35 cellular contexts compared by ENCODE assay signal in genomic region chr4:180253419-180253818, GRCh38.
"Had no signal": no experiment of that assay in that cellular context is flagged by ENCODE, and none has a peak within 500 bp of the region (broad histone marks: within the 10 kb centered on the region; RNA-seq: fewer than 3 reads in every experiment).

No MANE protein-coding gene starts in this region.

- DNase-seq: Kasumi-1, MG63, MM.1S, MV-4-11, NCI-H1048, NCI-H1092, NCI-H1092 treated with DMSO at 0.1 percent for 48 hours, NCI-H1105, NCI-H1105 treated with DMSO at 0.1 percent for 48 hours, NCI-H1417, NCI-H1417 treated with DMSO at 0.1 percent for 48 hours, NCI-H1436, NCI-H1436 treated with DMSO at 0.1 percent for 48 hours, NCI-H146, NCI-H1694, NCI-H1694 treated with DMSO at 0.1 percent for 48 hours, NCI-H187, NCI-H187 treated with DMSO at 0.1 percent for 48 hours, NCI-H1930, NCI-H2029, NCI-H2029 treated with DMSO at 0.1 percent for 48 hours, NCI-H2081, NCI-H2081 treated with DMSO at 0.1 percent for 48 hours, NCI-H2107, NCI-H2171, NCI-H2171 treated with DMSO at 0.1 percent for 48 hours, NCI-H2227 treated with DMSO at 0.1 percent for 48 hours, NCI-H226, NCI-H345, NCI-H446, NCI-H446 treated with DMSO at 0.1 percent for 48 hours, NCI-H510A, NCI-H510A treated with DMSO at 0.1 percent for 48 hours, NCI-H524, NCI-H524 treated with DMSO at 0.1 percent for 48 hours had no signal

- H3K4me3 ChIP-seq: MG63 had no signal

- H3K27me3 ChIP-seq: MG63 had no signal

- H3K36me3 ChIP-seq: MG63 had no signal

- H3K9me3 ChIP-seq: MG63 had no signal
